Comparison of ENCODE assay signal across 12 cellular contexts in genomic region chr13:49371943-49372636, GRCh38.
DNase-seq lines count a peak whose midpoint lies in the region; ATAC-seq lines count a peak whose summit lies in the region.
"Had no signal": no experiment of that assay in that cellular context is flagged by ENCODE, and none has a peak within 500 bp of the region (broad histone marks: within the 10 kb centered on the region; RNA-seq: fewer than 3 reads in every experiment).

No MANE protein-coding gene starts in this region.

- H3K27me3 ChIP-seq in SJCRH30: no peaks in the 10 kb centered on the region

- H3K4me3 ChIP-seq in SJCRH30: no peak overlapping the region

- H3K4me1 ChIP-seq in SJCRH30: no peaks in the 10 kb centered on the region

- H3K4me3 Mint-ChIP-seq in activated naive CD8-positive, alpha-beta T cell: peak overlapping the region; percentile 54
- no peak overlapping the region for H3K4me3 Mint-ChIP-seq in activated naive CD8-positive, alpha-beta T cell treated with anti-CD3 and anti-CD28 coated beads, Interleukin-2, amount 50 U/mL, for 24 hours
- peak overlapping the region in 2 of 3 donors; percentile 43 to 66 for H3K4me3 Mint-ChIP-seq in T-cell

- CTCF ChIA-PET in T-cell (lab: Charles Lee): interaction anchor here in 1 of 2 donors (0.5 to 0.6 kb wide), 3 partner anchors 70 to 1052 kb away, joined by 3 to 5 read pairs (median 3); no protein-coding TSS in a partner anchor

- H3K27ac Mint-ChIP-seq in activated naive CD8-positive, alpha-beta T cell: no peak overlapping the region
- no peak overlapping the region for H3K27ac Mint-ChIP-seq in activated naive CD8-positive, alpha-beta T cell treated with anti-CD3 and anti-CD28 coated beads, Interleukin-2, amount 50 U/mL, for 24 hours
- peak overlapping the region; percentile 14 to 81 for H3K27ac Mint-ChIP-seq in T-cell

- H3K36me3 ChIP-seq in SJCRH30: no peaks in the 10 kb centered on the region

- H3K4me1 Mint-ChIP-seq in activated naive CD8-positive, alpha-beta T cell (ENCODE audit: low read depth): peaks cover 23% of the 10 kb centered on the region
- peaks cover 21% of the 10 kb centered on the region for H3K4me1 Mint-ChIP-seq in activated naive CD8-positive, alpha-beta T cell treated with anti-CD3 and anti-CD28 coated beads, Interleukin-2, amount 50 U/mL, for 24 hours
- peaks cover 29 to 38% (median 35%) of the 10 kb centered on the region in 3 donors for H3K4me1 Mint-ChIP-seq in T-cell

- H3K27me3 Mint-ChIP-seq in activated naive CD8-positive, alpha-beta T cell: peaks cover 14% of the 10 kb centered on the region
- no peaks in the 10 kb centered on the region for H3K27me3 Mint-ChIP-seq in activated naive CD8-positive, alpha-beta T cell treated with anti-CD3 and anti-CD28 coated beads, Interleukin-2, amount 50 U/mL, for 24 hours
- H3K27me3 Mint-ChIP-seq in T-cell: peaks cover 9% of the 10 kb centered on the region in 2 donors

- no peak for DNase-seq in activated naive CD8-positive, alpha-beta T cell treated with anti-CD3 and anti-CD28 coated beads, Interleukin-2, amount 50 U/mL, for 24 hours
- DNase-seq in T-cell (peak in 17 of 34 experiments; percentile 1 to 22 (median 6)), left kidney (ENCODE audit: low read depth, low spot score) (peak; percentile 81), AG20443 (ENCODE audit: low spot score) (no peak), SJCRH30 (no peak), iPS-NIHi7 (ENCODE audit: extremely low spot score) (no peak)
- no peak for DNase-seq in stimulated activated naive CD8-positive, alpha-beta T cell treated with anti-CD3 and anti-CD28 coated beads, Interleukin-15, Interleukin-2, amounts not matched to agents 100 U/mL and 50 U/mL, for 24 hours
- DNase-seq: activated effector memory CD4-positive, alpha-beta T cell treated with anti-CD3 and anti-CD28 coated beads, Interleukin-2, amount 50 U/mL, for 16 hours; cortex of kidney; NCI-H2029 treated with DMSO at 0.1 percent for 48 hours; Right ventricle myocardium superior had no signal

- ATAC-seq in activated naive CD8-positive, alpha-beta T cell treated with anti-CD3 and anti-CD28 coated beads, Interleukin-2, amount 50 U/mL, for 24 hours: no peak
- peak; percentile 64 to 97 (median 90) for ATAC-seq in T-cell (replicated peaks in 1 of 4)
- no peak for ATAC-seq in stimulated activated naive CD8-positive, alpha-beta T cell treated with anti-CD3 and anti-CD28 coated beads, Interleukin-15, Interleukin-2, amounts not matched to agents 100 U/mL and 50 U/mL, for 24 hours

- H3K9me3 Mint-ChIP-seq in activated naive CD8-positive, alpha-beta T cell (ENCODE audit: low read depth): no peaks in the 10 kb centered on the region
- no peaks in the 10 kb centered on the region for H3K9me3 Mint-ChIP-seq in activated naive CD8-positive, alpha-beta T cell treated with anti-CD3 and anti-CD28 coated beads, Interleukin-2, amount 50 U/mL, for 24 hours
- no peaks in the 10 kb centered on the region for H3K9me3 Mint-ChIP-seq in T-cell

- H3K9me3 ChIP-seq in SJCRH30 (replicated peaks): no peaks in the 10 kb centered on the region

- H3K27ac ChIP-seq in SJCRH30: no peak overlapping the region

- POLR2A ChIA-PET in T-cell (lab: Charles Lee): interaction anchor here in 1 of 2 donors (0.6 kb wide), 1 partner anchor 189 kb away, joined by 3 read pairs; no protein-coding TSS in a partner anchor

- peaks cover 4% of the 10 kb centered on the region for H3K36me3 Mint-ChIP-seq in activated naive CD8-positive, alpha-beta T cell
- no peaks in the 10 kb centered on the region for H3K36me3 Mint-ChIP-seq in activated naive CD8-positive, alpha-beta T cell treated with anti-CD3 and anti-CD28 coated beads, Interleukin-2, amount 50 U/mL, for 24 hours (ENCODE audit: low read depth)
- H3K36me3 Mint-ChIP-seq in T-cell: peaks cover 13% of the 10 kb centered on the region

Comparison
In these comparisons a context has a peak if more than half of its experiments do, and no peak if none do; other contexts are left out.
1. H3K27ac Mint-ChIP-seq: peak in T-cell (2 of 2); none in activated naive CD8-positive, alpha-beta T cell (single experiment) and activated naive CD8-positive, alpha-beta T cell treated with anti-CD3 and anti-CD28 coated beads, Interleukin-2, amount 50 U/mL, for 24 hours (single experiment).
2. ATAC-seq: peak in T-cell (4 of 4); none in activated naive CD8-positive, alpha-beta T cell treated with anti-CD3 and anti-CD28 coated beads, Interleukin-2, amount 50 U/mL, for 24 hours (single experiment) and stimulated activated naive CD8-positive, alpha-beta T cell treated with anti-CD3 and anti-CD28 coated beads, Interleukin-15, Interleukin-2, amounts not matched to agents 100 U/mL and 50 U/mL, for 24 hours (single experiment).